8 cellular contexts compared by ENCODE assay signal in genomic region chr15:48999314-48999713, GRCh38. TPM values are rescaled to one million over a fixed set of nuclear protein-coding genes. Genes with fewer than 3 reads are reported as not detected.
"Had no signal": no experiment of that assay in that cellular context is flagged by ENCODE, and none has a peak within 500 bp of the region (broad histone marks: within the 10 kb centered on the region; RNA-seq: fewer than 3 reads in every experiment).

No MANE protein-coding gene starts in this region.

- FAIRE-seq: HepG2, HTR-8/SVneo had no signal

- H3K4me2 ChIP-seq: KMS-11 had no signal

- ATAC-seq: HepG2 had no signal

- DNase-seq: KBM-7, KG1 had no signal

- H3K27ac ChIP-seq: HL-60, KMS-11 had no signal

- H3K9ac ChIP-seq: KMS-11 had no signal

RNA-seq across cellular contexts. Expression of gene SHC4, which starts 35.6 kb away (rescaled TPM):
- total RNA-seq: HT-29 had no signal
- polyA plus RNA-seq: HepG2, IgD-negative memory B cell had no signal
